Comparison of ENCODE assay signal across 1 cellular context in the genomic region with DNA sequence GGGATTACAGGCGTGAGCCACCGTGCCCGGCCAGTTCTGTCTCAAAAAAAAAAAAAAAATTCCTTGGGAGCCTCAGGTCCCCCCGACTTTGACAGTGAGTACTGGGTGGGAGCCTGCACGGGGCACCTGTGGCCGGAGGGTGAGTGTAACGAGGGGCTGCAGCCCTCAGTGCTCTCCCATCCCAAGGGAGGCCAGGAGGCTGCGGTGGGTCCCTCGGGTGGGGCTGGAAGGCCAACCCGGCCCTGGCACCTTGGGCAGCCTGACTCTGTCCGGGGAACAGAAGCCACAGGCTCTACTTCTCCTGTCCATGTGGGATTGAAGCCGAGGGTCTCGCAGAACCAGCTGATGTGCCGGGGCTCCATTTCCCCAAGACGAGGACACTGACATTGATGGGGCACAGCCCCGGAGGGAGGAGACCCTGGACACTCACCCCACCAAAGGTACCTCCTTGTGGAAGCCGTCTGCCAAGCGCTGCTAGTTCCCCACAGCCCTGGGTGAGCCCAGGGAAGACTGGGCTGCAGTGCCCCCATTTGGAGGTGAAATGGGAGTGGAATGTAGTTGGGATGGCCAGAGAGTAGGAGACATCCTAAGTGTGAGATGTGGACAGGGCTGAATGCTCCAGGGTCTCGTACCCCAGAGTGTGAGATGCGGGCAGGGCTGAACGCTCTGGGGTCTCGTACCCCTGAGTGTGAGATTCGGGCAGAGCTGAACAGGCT.
TF ChIP-seq lines count a peak whose summit lies in the region.

No MANE protein-coding gene starts in this region.

TF ChIP-seq in H1, 55 proteins besides CTCF, POLR2A, EP300 and RAD21 (continued from another document):
- no peak for TF ChIP-seq HDAC6 (IDR thresholded peaks at IDR 0.05; ENCODE audit: low read depth, low read length)
- no peak for TF ChIP-seq SIX5 (IDR thresholded peaks at IDR 0.05; ENCODE audit: low read depth, low read length)
- TF ChIP-seq CBX8 (IDR thresholded peaks at IDR 0.05; ENCODE audit: borderline replicate concordance, low read depth, low read length) = no peak
- TF ChIP-seq PHF8 (conservative IDR thresholded peaks at IDR 0.05; ENCODE audit: low read depth, low read length) = no peak
- no peak for TF ChIP-seq SIRT6 (IDR thresholded peaks at IDR 0.05; ENCODE audit: low read length)
- no peak for TF ChIP-seq SAP30 (IDR thresholded peaks at IDR 0.05; ENCODE audit: insufficient read depth, insufficient replicate concordance, low read length)
- no peak for TF ChIP-seq SP1 (IDR thresholded peaks at IDR 0.05; ENCODE audit: low read depth, low read length)
- TF ChIP-seq CBX5 (IDR thresholded peaks at IDR 0.05; ENCODE audit: low read depth, low read length) = no peak
- no peak for TF ChIP-seq FOSL1 (IDR thresholded peaks at IDR 0.05; ENCODE audit: insufficient read depth, low read depth, low read length)
- no peak for TF ChIP-seq TEAD4 (IDR thresholded peaks at IDR 0.05; ENCODE audit: low read depth, low read length)
- TF ChIP-seq, protein P1, sequence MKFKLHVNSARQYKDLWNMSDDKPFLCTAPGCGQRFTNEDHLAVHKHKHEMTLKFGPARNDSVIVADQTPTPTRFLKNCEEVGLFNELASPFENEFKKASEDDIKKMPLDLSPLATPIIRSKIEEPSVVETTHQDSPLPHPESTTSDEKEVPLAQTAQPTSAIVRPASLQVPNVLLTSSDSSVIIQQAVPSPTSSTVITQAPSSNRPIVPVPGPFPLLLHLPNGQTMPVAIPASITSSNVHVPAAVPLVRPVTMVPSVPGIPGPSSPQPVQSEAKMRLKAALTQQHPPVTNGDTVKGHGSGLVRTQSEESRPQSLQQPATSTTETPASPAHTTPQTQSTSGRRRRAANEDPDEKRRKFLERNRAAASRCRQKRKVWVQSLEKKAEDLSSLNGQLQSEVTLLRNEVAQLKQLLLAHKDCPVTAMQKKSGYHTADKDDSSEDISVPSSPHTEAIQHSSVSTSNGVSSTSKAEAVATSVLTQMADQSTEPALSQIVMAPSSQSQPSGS (IDR thresholded peaks at IDR 0.05; ENCODE audit: low read length) = no peak
- TF ChIP-seq JUN (IDR thresholded peaks at IDR 0.05; ENCODE audit: low read depth, low read length) = no peak
- no peak for TF ChIP-seq EZH2 (IDR thresholded peaks at IDR 0.05; ENCODE audit: low read depth, low read length, severe bottlenecking)
- TF ChIP-seq, protein P2, sequence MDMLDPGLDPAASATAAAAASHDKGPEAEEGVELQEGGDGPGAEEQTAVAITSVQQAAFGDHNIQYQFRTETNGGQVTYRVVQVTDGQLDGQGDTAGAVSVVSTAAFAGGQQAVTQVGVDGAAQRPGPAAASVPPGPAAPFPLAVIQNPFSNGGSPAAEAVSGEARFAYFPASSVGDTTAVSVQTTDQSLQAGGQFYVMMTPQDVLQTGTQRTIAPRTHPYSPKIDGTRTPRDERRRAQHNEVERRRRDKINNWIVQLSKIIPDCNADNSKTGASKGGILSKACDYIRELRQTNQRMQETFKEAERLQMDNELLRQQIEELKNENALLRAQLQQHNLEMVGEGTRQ (IDR thresholded peaks at IDR 0.05; ENCODE audit: low read length) = no peak
- TF ChIP-seq TCF12 (IDR thresholded peaks at IDR 0.05; ENCODE audit: low read depth, low read length) = no peak
